9 cellular contexts compared by ENCODE assay signal in the genomic region with DNA sequence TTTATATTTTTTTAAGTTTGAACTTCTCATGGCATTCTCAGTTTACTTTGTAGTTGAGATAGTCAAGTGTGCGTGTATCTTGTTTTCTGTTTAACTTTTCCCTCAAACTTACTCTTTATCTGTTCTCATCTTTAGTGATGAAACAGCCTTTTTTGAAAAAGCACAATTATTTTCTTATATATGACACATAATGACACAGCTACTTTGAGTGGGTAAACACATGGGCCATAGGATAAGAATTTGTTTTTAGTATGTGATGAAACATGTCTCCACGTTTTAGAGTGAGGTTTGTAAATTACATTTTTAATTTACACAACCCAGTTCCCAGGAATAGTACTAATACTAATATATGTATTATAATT. TPM values are rescaled to one million over a fixed set of nuclear protein-coding genes. Genes with fewer than 3 reads are reported as not detected.
DNase-seq lines count a peak whose midpoint lies in the region; ATAC-seq and TF ChIP-seq lines count a peak whose summit lies in the region.
"Had no signal": no experiment of that assay in that cellular context is flagged by ENCODE, and none has a peak within 500 bp of the region (broad histone marks: within the 10 kb centered on the region; RNA-seq: fewer than 3 reads in every experiment).

No MANE protein-coding gene starts in this region.

- TF ChIP-seq CTCF in WTC11 (IDR thresholded peaks at IDR 0.05) (no peak), fibroblast of villous mesenchyme (IDR thresholded peaks at IDR 0.05; ENCODE audit: insufficient read depth, low read depth, low read length) (no peak)

- no peaks in the 10 kb centered on the region; the same call in 1 of the 2 replicates for H3K27me3 Mint-ChIP-seq in WTC11 (ENCODE audit: low read depth)
- H3K27me3 Mint-ChIP-seq: dendritic cell treated with granulocyte-macrophage colony-stimulating factor and Interleukin-4, amounts not matched to agents 40 ng/mL and 50 ng/mL, for 4 days had no signal

- peak overlapping the region; percentile 93 for H3K4me3 Mint-ChIP-seq in WTC11

- H3K9me3 Mint-ChIP-seq in WTC11: no peaks in the 10 kb centered on the region
- H3K9me3 Mint-ChIP-seq: dendritic cell treated with granulocyte-macrophage colony-stimulating factor and Interleukin-4, amounts not matched to agents 40 ng/mL and 50 ng/mL, for 4 days had no signal

- H3K27ac ChIP-seq in skin epidermis: peak overlapping the region in 12 of 21 experiments; percentile 12 to 98 (median 92)

- DNase-seq in HCEC 1CT: peak; percentile 57
- no peak for DNase-seq in WTC11 (ENCODE audit: low spot score)
- DNase-seq in fibroblast of villous mesenchyme (ENCODE audit: low read depth): peak; percentile 37
- no peak for DNase-seq in MV-4-11 (lab: John Stamatoyannopoulos, UW)
- no peak for DNase-seq in D341Med (ENCODE audit: low spot score)
- no peak for DNase-seq in NCI-H128 (lab: John Stamatoyannopoulos, UW; ENCODE audit: unreplicated experiment)

- H3K4me1 Mint-ChIP-seq in WTC11: peaks cover 57% of the 10 kb centered on the region

- ATAC-seq in WTC11: no peak
- ATAC-seq in HG03378 (IDR thresholded peaks at IDR 0.05; ENCODE audit: unreplicated experiment): no peak

- POLR2A ChIA-PET in WTC11 (lab: Charles Lee): no interaction called here

- peak overlapping the region; percentile 91 for H3K4me3 ChIP-seq in fibroblast of villous mesenchyme (ENCODE audit: low read depth, low read length)
- peak overlapping the region in 5 of 7 experiments; percentile 80 to 94 (median 87) for H3K4me3 ChIP-seq in skin epidermis

- no peaks in the 10 kb centered on the region for H3K36me3 Mint-ChIP-seq in WTC11

- CTCF ChIA-PET in WTC11 (lab: Charles Lee): interaction anchor here (1.0 to 1.1 kb wide), 2 partner anchors 31 to 33 kb away, joined by 4 to 6 read pairs; no protein-coding TSS in a partner anchor

- no peak overlapping the region for H3K27ac Mint-ChIP-seq in WTC11

TF ChIP-seq in WTC11, 78 proteins besides CTCF, POLR2A, EP300 and RAD21:
- TF ChIP-seq, protein P1, sequence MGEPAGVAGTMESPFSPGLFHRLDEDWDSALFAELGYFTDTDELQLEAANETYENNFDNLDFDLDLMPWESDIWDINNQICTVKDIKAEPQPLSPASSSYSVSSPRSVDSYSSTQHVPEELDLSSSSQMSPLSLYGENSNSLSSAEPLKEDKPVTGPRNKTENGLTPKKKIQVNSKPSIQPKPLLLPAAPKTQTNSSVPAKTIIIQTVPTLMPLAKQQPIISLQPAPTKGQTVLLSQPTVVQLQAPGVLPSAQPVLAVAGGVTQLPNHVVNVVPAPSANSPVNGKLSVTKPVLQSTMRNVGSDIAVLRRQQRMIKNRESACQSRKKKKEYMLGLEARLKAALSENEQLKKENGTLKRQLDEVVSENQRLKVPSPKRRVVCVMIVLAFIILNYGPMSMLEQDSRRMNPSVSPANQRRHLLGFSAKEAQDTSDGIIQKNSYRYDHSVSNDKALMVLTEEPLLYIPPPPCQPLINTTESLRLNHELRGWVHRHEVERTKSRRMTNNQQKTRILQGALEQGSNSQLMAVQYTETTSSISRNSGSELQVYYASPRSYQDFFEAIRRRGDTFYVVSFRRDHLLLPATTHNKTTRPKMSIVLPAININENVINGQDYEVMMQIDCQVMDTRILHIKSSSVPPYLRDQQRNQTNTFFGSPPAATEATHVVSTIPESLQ (CRISPR knock-in tag; IDR thresholded peaks at IDR 0.05): no peak
- TF ChIP-seq SP1 (CRISPR knock-in tag; conservative IDR thresholded peaks at IDR 0.05) (no peak), RORB (CRISPR knock-in tag; IDR thresholded peaks at IDR 0.05) (no peak), ZNF263 (CRISPR knock-in tag; IDR thresholded peaks at IDR 0.05; ENCODE audit: low read depth) (no peak), NR1H2 (CRISPR knock-in tag; IDR thresholded peaks at IDR 0.05) (no peak), NFE2L1 (CRISPR knock-in tag; IDR thresholded peaks at IDR 0.05) (no peak)
- TF ChIP-seq, protein P2, sequence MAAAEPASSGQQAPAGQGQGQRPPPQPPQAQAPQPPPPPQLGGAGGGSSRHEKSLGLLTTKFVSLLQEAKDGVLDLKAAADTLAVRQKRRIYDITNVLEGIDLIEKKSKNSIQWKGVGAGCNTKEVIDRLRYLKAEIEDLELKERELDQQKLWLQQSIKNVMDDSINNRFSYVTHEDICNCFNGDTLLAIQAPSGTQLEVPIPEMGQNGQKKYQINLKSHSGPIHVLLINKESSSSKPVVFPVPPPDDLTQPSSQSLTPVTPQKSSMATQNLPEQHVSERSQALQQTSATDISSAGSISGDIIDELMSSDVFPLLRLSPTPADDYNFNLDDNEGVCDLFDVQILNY (CRISPR knock-in tag; IDR thresholded peaks at IDR 0.05): no peak
- TF ChIP-seq, protein P3, sequence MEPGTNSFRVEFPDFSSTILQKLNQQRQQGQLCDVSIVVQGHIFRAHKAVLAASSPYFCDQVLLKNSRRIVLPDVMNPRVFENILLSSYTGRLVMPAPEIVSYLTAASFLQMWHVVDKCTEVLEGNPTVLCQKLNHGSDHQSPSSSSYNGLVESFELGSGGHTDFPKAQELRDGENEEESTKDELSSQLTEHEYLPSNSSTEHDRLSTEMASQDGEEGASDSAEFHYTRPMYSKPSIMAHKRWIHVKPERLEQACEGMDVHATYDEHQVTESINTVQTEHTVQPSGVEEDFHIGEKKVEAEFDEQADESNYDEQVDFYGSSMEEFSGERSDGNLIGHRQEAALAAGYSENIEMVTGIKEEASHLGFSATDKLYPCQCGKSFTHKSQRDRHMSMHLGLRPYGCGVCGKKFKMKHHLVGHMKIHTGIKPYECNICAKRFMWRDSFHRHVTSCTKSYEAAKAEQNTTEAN (CRISPR knock-in tag; IDR thresholded peaks at IDR 0.05): no peak

RNA-seq across cellular contexts. Expression of a gene that starts 3.2 kb away (rescaled TPM):
- 28.0 to 35.1 TPM (median 28.9 TPM) in 3 replicates for total RNA-seq in WTC11 (2021)
- total RNA-seq in fibroblast of villous mesenchyme: 28.0 and 44.9 TPM in 2 replicates

Comparison
In these comparisons a context has a peak if more than half of its experiments do, and no peak if none do; other contexts are left out.
1. DNase-seq: peak in HCEC 1CT (single experiment) and fibroblast of villous mesenchyme (single experiment); none in WTC11 (single experiment), MV-4-11 (single experiment), D341Med (single experiment) and NCI-H128 (single experiment).